21 cellular contexts compared by ENCODE assay signal in the genomic region with DNA sequence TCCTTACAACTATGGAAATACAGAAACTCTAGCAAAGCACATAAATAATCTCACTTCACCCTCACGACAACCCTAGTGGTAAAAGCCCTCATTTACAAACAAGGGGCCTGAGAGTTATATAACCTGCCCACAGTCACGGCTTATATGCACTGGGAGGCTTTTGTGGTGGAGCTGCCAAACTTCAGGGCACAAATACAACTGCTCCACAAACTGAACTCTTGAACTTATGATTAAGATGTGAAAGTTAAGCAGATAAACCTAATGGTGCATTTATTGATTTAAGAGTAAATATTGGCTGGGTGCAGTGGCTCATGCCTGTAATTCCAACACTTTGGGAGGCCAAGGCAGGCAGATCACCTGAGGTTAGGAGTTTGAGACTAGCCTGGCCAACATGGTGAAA. TPM values are rescaled to one million over a fixed set of nuclear protein-coding genes. Genes with fewer than 3 reads are reported as not detected.
DNase-seq lines count a peak whose midpoint lies in the region; ATAC-seq, FAIRE-seq and TF ChIP-seq lines count a peak whose summit lies in the region.
"Had no signal": no experiment of that assay in that cellular context is flagged by ENCODE, and none has a peak within 500 bp of the region (broad histone marks: within the 10 kb centered on the region; RNA-seq: fewer than 3 reads in every experiment).

No MANE protein-coding gene starts in this region.

- CTCF ChIA-PET in activated CD8-positive, alpha-beta T cell treated with anti-CD3 and anti-CD28 coated beads, Interleukin-2, amount 10 ng/mL, durations not matched to agents 7 days and 5 days (lab: Charles Lee), result interaction anchor here (5.8 kb wide), 1 partner anchor 12 kb away, joined by 44 read pairs; no protein-coding TSS in a partner anchor
- CTCF ChIA-PET in activated CD8-positive, alpha-beta T cell treated with anti-CD3 and anti-CD28 coated beads for 36 hours (lab: Charles Lee), result interaction anchor here (0.8 to 1.1 kb wide), 2 partner anchors 12 to 15 kb away, joined by 3 read pairs; no protein-coding TSS in a partner anchor

- no peaks in the 10 kb centered on the region for H3K9me3 ChIP-seq in left lung
- H3K9me3 ChIP-seq: BLaER1 had no signal

- no peak overlapping the region for H3K27ac ChIP-seq in left lung
- H3K27ac ChIP-seq: BLaER1 had no signal

- ATAC-seq in activated CD8-positive, alpha-beta T cell treated with anti-CD3 and anti-CD28 coated beads, Interleukin-2, amount 10 ng/mL, durations not matched to agents 7 days and 5 days, result no peak
- no peak for ATAC-seq in activated CD8-positive, alpha-beta T cell treated with anti-CD3 and anti-CD28 coated beads for 36 hours
- ATAC-seq in GM19463 (IDR thresholded peaks at IDR 0.05; ENCODE audit: unreplicated experiment) (peak; percentile 15), left lung (no peak)
- ATAC-seq in effector memory CD8-positive, alpha-beta T cell (replicated peaks), result peak; percentile 65
- ATAC-seq: CD8-positive, alpha-beta T cell had no signal

- peaks cover 78% of the 10 kb centered on the region for H3K4me1 Mint-ChIP-seq in activated CD8-positive, alpha-beta T cell treated with anti-CD3 and anti-CD28 coated beads, Interleukin-2, amount 10 ng/mL, durations not matched to agents 7 days and 5 days (ENCODE audit: low read depth)
- H3K4me1 Mint-ChIP-seq in activated CD8-positive, alpha-beta T cell treated with anti-CD3 and anti-CD28 coated beads for 36 hours (ENCODE audit: low read depth), result peaks cover 41% of the 10 kb centered on the region
- H3K4me1 Mint-ChIP-seq in effector memory CD8-positive, alpha-beta T cell (ENCODE audit: low read depth in 2 of 2), result no peaks in the 10 kb centered on the region

- H3K27ac Mint-ChIP-seq in activated CD8-positive, alpha-beta T cell treated with anti-CD3 and anti-CD28 coated beads, Interleukin-2, amount 10 ng/mL, durations not matched to agents 7 days and 5 days, result no peak overlapping the region
- H3K27ac Mint-ChIP-seq in activated CD8-positive, alpha-beta T cell treated with anti-CD3 and anti-CD28 coated beads for 36 hours, result no peak overlapping the region
- no peak overlapping the region for H3K27ac Mint-ChIP-seq in effector memory CD8-positive, alpha-beta T cell
- H3K27ac Mint-ChIP-seq: CD8-positive, alpha-beta T cell; H9 had no signal

- H3K36me3 Mint-ChIP-seq in activated CD8-positive, alpha-beta T cell treated with anti-CD3 and anti-CD28 coated beads, Interleukin-2, amount 10 ng/mL, durations not matched to agents 7 days and 5 days (ENCODE audit: low read depth), result peaks cover 22% of the 10 kb centered on the region
- peaks cover 3% of the 10 kb centered on the region for H3K36me3 Mint-ChIP-seq in activated CD8-positive, alpha-beta T cell treated with anti-CD3 and anti-CD28 coated beads for 36 hours (ENCODE audit: low read depth)
- H3K36me3 Mint-ChIP-seq in effector memory CD8-positive, alpha-beta T cell (ENCODE audit: insufficient read depth), result no peaks in the 10 kb centered on the region
- H3K36me3 Mint-ChIP-seq: CD8-positive, alpha-beta T cell had no signal

- no peaks in the 10 kb centered on the region for H3K36me3 ChIP-seq in left lung
- H3K36me3 ChIP-seq: BLaER1 had no signal

- H3K4me1 ChIP-seq in left lung, result peaks cover 19 to 25% of the 10 kb centered on the region in 2 donors

- TF ChIP-seq CTCF in activated CD8-positive, alpha-beta T cell treated with anti-CD3 and anti-CD28 coated beads for 36 hours (IDR thresholded peaks at IDR 0.05), result no peak
- TF ChIP-seq CTCF in left lung (IDR thresholded peaks at IDR 0.05), result no peak

- FAIRE-seq in GM12892 (lab: Jason Lieb, UNC), result no peak

- no peaks in the 10 kb centered on the region for H3K27me3 Mint-ChIP-seq in activated CD8-positive, alpha-beta T cell treated with anti-CD3 and anti-CD28 coated beads, Interleukin-2, amount 10 ng/mL, durations not matched to agents 7 days and 5 days (ENCODE audit: low read depth)
- H3K27me3 Mint-ChIP-seq in activated CD8-positive, alpha-beta T cell treated with anti-CD3 and anti-CD28 coated beads for 36 hours, result no peaks in the 10 kb centered on the region
- H3K27me3 Mint-ChIP-seq in effector memory CD8-positive, alpha-beta T cell, result no peaks in the 10 kb centered on the region

- peak; percentile 29 for DNase-seq in activated CD8-positive, alpha-beta T cell treated with anti-CD3 and anti-CD28 coated beads, Interleukin-2, amount 10 ng/mL, durations not matched to agents 7 days and 5 days
- DNase-seq in activated CD8-positive, alpha-beta T cell treated with anti-CD3 and anti-CD28 coated beads for 36 hours, result no peak
- no peak for DNase-seq in effector memory CD8-positive, alpha-beta T cell
- DNase-seq in renal cortical epithelial cell (ENCODE audit: low read depth) (peak; percentile 21), GM12892 (ENCODE audit: insufficient read length) (no peak), left lung (no peak), HK-2 (ENCODE audit: unreplicated experiment) (no peak)
- DNase-seq: CD8-positive, alpha-beta T cell; DMS79; H9; KG1; NCI-H1436 treated with DMSO at 0.1 percent for 48 hours; NCI-H2081; NCI-H226; NCI-H524 treated with DMSO at 0.1 percent for 48 hours; OCI-M1; SIG-M5 had no signal

- POLR2A ChIA-PET in activated CD8-positive, alpha-beta T cell treated with anti-CD3 and anti-CD28 coated beads, Interleukin-2, amount 10 ng/mL, durations not matched to agents 7 days and 5 days (lab: Charles Lee), result no interaction called here
- POLR2A ChIA-PET in activated CD8-positive, alpha-beta T cell treated with anti-CD3 and anti-CD28 coated beads for 36 hours (lab: Charles Lee), result interaction anchor here (1.5 kb wide), 1 partner anchor 8 kb away, joined by 3 read pairs; no protein-coding TSS in a partner anchor

- TF ChIP-seq POLR2A in GM12892 (IDR thresholded peaks at IDR 0.05; ENCODE audit: low read depth, low read length), result no peak

- no peak overlapping the region for H3K4me3 Mint-ChIP-seq in activated CD8-positive, alpha-beta T cell treated with anti-CD3 and anti-CD28 coated beads, Interleukin-2, amount 10 ng/mL, durations not matched to agents 7 days and 5 days
- H3K4me3 Mint-ChIP-seq in activated CD8-positive, alpha-beta T cell treated with anti-CD3 and anti-CD28 coated beads for 36 hours, result no peak overlapping the region
- no peak overlapping the region for H3K4me3 Mint-ChIP-seq in effector memory CD8-positive, alpha-beta T cell
- H3K4me3 Mint-ChIP-seq: CD8-positive, alpha-beta T cell; H9 had no signal

- no peaks in the 10 kb centered on the region for H3K27me3 ChIP-seq in left lung
- H3K27me3 ChIP-seq: BLaER1 had no signal

- H3K4me3 ChIP-seq in left lung, result no peak overlapping the region
- H3K4me3 ChIP-seq: BLaER1 had no signal

- peaks cover 9% of the 10 kb centered on the region for H3K9me3 Mint-ChIP-seq in activated CD8-positive, alpha-beta T cell treated with anti-CD3 and anti-CD28 coated beads, Interleukin-2, amount 10 ng/mL, durations not matched to agents 7 days and 5 days (ENCODE audit: insufficient read depth)
- H3K9me3 Mint-ChIP-seq in activated CD8-positive, alpha-beta T cell treated with anti-CD3 and anti-CD28 coated beads for 36 hours, result peaks cover 3% of the 10 kb centered on the region
- H3K9me3 Mint-ChIP-seq in effector memory CD8-positive, alpha-beta T cell, result no peaks in the 10 kb centered on the region
- H3K9me3 Mint-ChIP-seq: CD8-positive, alpha-beta T cell; H9 had no signal

- intact Hi-C loops in activated CD8-positive, alpha-beta T cell treated with anti-CD3 and anti-CD28 coated beads for 36 hours (cut with micrococcal nuclease), result no loop called here
- intact Hi-C loops in left lung (cut with DNase I), result no loop called here

RNA-seq across cellular contexts. Expression of a gene that starts 19.0 kb away (rescaled TPM):
- 1 to 10 TPM; 1.3 to 1.7 TPM for total RNA-seq in activated CD8-positive, alpha-beta T cell treated with anti-CD3 and anti-CD28 coated beads, Interleukin-2, amount 10 ng/mL, durations not matched to agents 7 days and 5 days
- total RNA-seq in activated CD8-positive, alpha-beta T cell treated with anti-CD3 and anti-CD28 coated beads for 36 hours, result under 1 TPM; 0.54 TPM
- total RNA-seq in renal cortical epithelial cell (30.4 and 37.8 TPM in 2 replicates), left lung (10 to 100 TPM; 10.6 to 19.0 TPM)
- polyA plus RNA-seq in GM12892 (2012; ENCODE audit: missing spikeins), result 3.6 TPM
- total RNA-seq: A172, RPMI7951 had no signal

Comparison
In these comparisons a context has a peak if more than half of its experiments do, and no peak if none do; other contexts are left out.
1. DNase-seq: peak in activated CD8-positive, alpha-beta T cell treated with anti-CD3 and anti-CD28 coated beads, Interleukin-2, amount 10 ng/mL, durations not matched to agents 7 days and 5 days (single experiment) and renal cortical epithelial cell (single experiment); none in activated CD8-positive, alpha-beta T cell treated with anti-CD3 and anti-CD28 coated beads for 36 hours (single experiment), effector memory CD8-positive, alpha-beta T cell (0 of 3), GM12892 (single experiment), left lung (0 of 2) and HK-2 (single experiment).
2. ATAC-seq: peak in GM19463 (single experiment) and effector memory CD8-positive, alpha-beta T cell (single experiment); none in activated CD8-positive, alpha-beta T cell treated with anti-CD3 and anti-CD28 coated beads, Interleukin-2, amount 10 ng/mL, durations not matched to agents 7 days and 5 days (single experiment), activated CD8-positive, alpha-beta T cell treated with anti-CD3 and anti-CD28 coated beads for 36 hours (single experiment) and left lung (single experiment).
3. RNA of a gene that starts 19.0 kb away (total RNA-seq): 30.4 to 37.8 TPM in renal cortical epithelial cell and 10.6 to 19.0 TPM in left lung; 1.3 to 1.7 TPM in activated CD8-positive, alpha-beta T cell treated with anti-CD3 and anti-CD28 coated beads, Interleukin-2, amount 10 ng/mL, durations not matched to agents 7 days and 5 days and 0.54 TPM in activated CD8-positive, alpha-beta T cell treated with anti-CD3 and anti-CD28 coated beads for 36 hours; every median in the first group is over 4 times any median in the second.